Comparison of ENCODE assay signal across 8 cellular contexts in genomic region chr7:99504281-99504602, GRCh38. TPM values are rescaled to one million over a fixed set of nuclear protein-coding genes. Genes with fewer than 3 reads are reported as not detected.
DNase-seq lines count a peak whose midpoint lies in the region; ATAC-seq, FAIRE-seq and TF ChIP-seq lines count a peak whose summit lies in the region.

No MANE protein-coding gene starts in this region.

- no peak for ATAC-seq in CD8-positive, alpha-beta T cell
- ATAC-seq in activated T-helper 17 cell treated with anti-CD3 and anti-CD28 coated beads, Interleukin-2, amount 50 U/mL, for 72 hours (replicated peaks): no peak
- ATAC-seq in stimulated activated naive CD8-positive, alpha-beta T cell treated with anti-CD3 and anti-CD28 coated beads, Interleukin-15, amount 100 ng/mL, for 72 hours: no peak

- intact Hi-C loops in CD8-positive, alpha-beta T cell (cut with DNase I, micrococcal nuclease): loop anchor here (1.0 to 10.0 kb wide), 11 partner anchors 32 to 925 kb away; partner anchors contain the start of genes CPSF4 (in 2 of the 2), PTCD1 (in 2 of the 2), ZNF789 (in 2 of the 2) and ARPC1B (in 1 of the 2)

- DNase-seq in CD8-positive, alpha-beta T cell: no peak
- DNase-seq in HEK293T (ENCODE audit: extremely low spot score) (peak; percentile 90), iPS DF 6.9 (ENCODE audit: low read depth, low spot score) (peak; percentile 94), glomerular visceral epithelial cell (ENCODE audit: extremely low spot score) (no peak), GM19239 (ENCODE audit: insufficient read length, low spot score) (no peak), OCI-M2 (lab: John Stamatoyannopoulos, UW; ENCODE audit: unreplicated experiment) (no peak)
- no peak for DNase-seq in stimulated activated naive CD8-positive, alpha-beta T cell treated with anti-CD3 and anti-CD28 coated beads, Interleukin-15, amount 100 ng/mL, for 72 hours

- H3K27ac ChIP-seq in CD8-positive, alpha-beta T cell (ENCODE audit: low read depth, low read length): peak overlapping the region; percentile 67
- H3K27ac ChIP-seq in iPS DF 6.9 (ENCODE audit: low read length): no peak overlapping the region

- peak overlapping the region; percentile 97 for H3K27ac Mint-ChIP-seq in CD8-positive, alpha-beta T cell
- peak overlapping the region; percentile 91 for H3K27ac Mint-ChIP-seq in activated T-helper 17 cell treated with anti-CD3 and anti-CD28 coated beads, Interleukin-2, amount 50 U/mL, for 72 hours
- H3K27ac Mint-ChIP-seq in stimulated activated naive CD8-positive, alpha-beta T cell treated with anti-CD3 and anti-CD28 coated beads, Interleukin-15, amount 100 ng/mL, for 72 hours: peak overlapping the region; percentile 93

- H3K9me3 Mint-ChIP-seq in CD8-positive, alpha-beta T cell: no peaks in the 10 kb centered on the region
- no peaks in the 10 kb centered on the region for H3K9me3 Mint-ChIP-seq in activated T-helper 17 cell treated with anti-CD3 and anti-CD28 coated beads, Interleukin-2, amount 50 U/mL, for 72 hours
- peaks cover 6 to 7% of the 10 kb centered on the region in 2 donors for H3K9me3 Mint-ChIP-seq in stimulated activated naive CD8-positive, alpha-beta T cell treated with anti-CD3 and anti-CD28 coated beads, Interleukin-15, amount 100 ng/mL, for 72 hours

- H3K9me3 ChIP-seq in CD8-positive, alpha-beta T cell (ENCODE audit: low read length): no peaks in the 10 kb centered on the region
- no peaks in the 10 kb centered on the region for H3K9me3 ChIP-seq in iPS DF 6.9 (ENCODE audit: control insufficient read depth, insufficient read depth, low read length)

- H3K4me3 Mint-ChIP-seq in CD8-positive, alpha-beta T cell: peak overlapping the region; percentile 99
- peak overlapping the region; percentile 85 for H3K4me3 Mint-ChIP-seq in activated T-helper 17 cell treated with anti-CD3 and anti-CD28 coated beads, Interleukin-2, amount 50 U/mL, for 72 hours
- peak overlapping the region; percentile 85 to 88 for H3K4me3 Mint-ChIP-seq in stimulated activated naive CD8-positive, alpha-beta T cell treated with anti-CD3 and anti-CD28 coated beads, Interleukin-15, amount 100 ng/mL, for 72 hours

- no peak for TF ChIP-seq CTCF in CD8-positive, alpha-beta T cell (IDR thresholded peaks at IDR 0.05)

- POLR2A ChIA-PET in CD8-positive, alpha-beta T cell (lab: Charles Lee): interaction anchor here (0.8 to 2.5 kb wide), 15 partner anchors 9 to 178 kb away, joined by 3 to 38 read pairs (median 4); partner anchors contain the start of genes BUD31, FAM200A, PDAP1 and ZNF655
- POLR2A ChIA-PET in HEK293T (lab: Yijun Ruan, JAX): interaction anchor here (0.6 to 2.0 kb wide), 13 partner anchors 12 to 511 kb away, joined by 3 to 15 read pairs (median 4); partner anchors contain the start of genes ATP5MF, BUD31, CPSF4 and FAM200A

- H3K27me3 ChIP-seq in CD8-positive, alpha-beta T cell (ENCODE audit: insufficient read depth, low read length): no peaks in the 10 kb centered on the region
- H3K27me3 ChIP-seq in iPS DF 6.9 (ENCODE audit: control insufficient read depth, insufficient read depth, low read length): no peaks in the 10 kb centered on the region

- CTCF ChIA-PET in CD8-positive, alpha-beta T cell (lab: Charles Lee): no interaction called here
- CTCF ChIA-PET in HEK293T (lab: Yijun Ruan, JAX): no interaction called here

- FAIRE-seq in GM19239 (lab: Jason Lieb, UNC): no peak

- H3K27me3 Mint-ChIP-seq in CD8-positive, alpha-beta T cell (ENCODE audit: low read depth): no peaks in the 10 kb centered on the region
- no peaks in the 10 kb centered on the region for H3K27me3 Mint-ChIP-seq in activated T-helper 17 cell treated with anti-CD3 and anti-CD28 coated beads, Interleukin-2, amount 50 U/mL, for 72 hours
- no peaks in the 10 kb centered on the region for H3K27me3 Mint-ChIP-seq in stimulated activated naive CD8-positive, alpha-beta T cell treated with anti-CD3 and anti-CD28 coated beads, Interleukin-15, amount 100 ng/mL, for 72 hours

- H3K4me1 Mint-ChIP-seq in CD8-positive, alpha-beta T cell (ENCODE audit: low read depth): peaks cover 39% of the 10 kb centered on the region
- peaks cover 14% of the 10 kb centered on the region for H3K4me1 Mint-ChIP-seq in activated T-helper 17 cell treated with anti-CD3 and anti-CD28 coated beads, Interleukin-2, amount 50 U/mL, for 72 hours
- peaks cover 29% of the 10 kb centered on the region for H3K4me1 Mint-ChIP-seq in stimulated activated naive CD8-positive, alpha-beta T cell treated with anti-CD3 and anti-CD28 coated beads, Interleukin-15, amount 100 ng/mL, for 72 hours

- H3K36me3 ChIP-seq in CD8-positive, alpha-beta T cell (ENCODE audit: insufficient read depth, low read length): no peaks in the 10 kb centered on the region
- no peaks in the 10 kb centered on the region for H3K36me3 ChIP-seq in iPS DF 6.9 (ENCODE audit: control insufficient read depth, insufficient read depth, low read length)

- H3K4me1 ChIP-seq in CD8-positive, alpha-beta T cell (ENCODE audit: insufficient read depth, low read length): peaks cover 29% of the 10 kb centered on the region
- H3K4me1 ChIP-seq in iPS DF 6.9 (ENCODE audit: control insufficient read depth, insufficient read depth, low read length): no peaks in the 10 kb centered on the region

- H3K36me3 Mint-ChIP-seq in CD8-positive, alpha-beta T cell: peaks cover 16% of the 10 kb centered on the region
- H3K36me3 Mint-ChIP-seq in activated T-helper 17 cell treated with anti-CD3 and anti-CD28 coated beads, Interleukin-2, amount 50 U/mL, for 72 hours (ENCODE audit: low read depth): peaks cover 31% of the 10 kb centered on the region

- WGBS in iPS DF 6.9 (ENCODE audit: insufficient coverage, insufficient read length): no CpG with 5 or more reads among the region's 19 CpGs

- H3K4me3 ChIP-seq in CD8-positive, alpha-beta T cell (ENCODE audit: low read depth, low read length): peak overlapping the region; percentile 93
- peak overlapping the region; percentile 71; the same call in 1 of the 2 replicates for H3K4me3 ChIP-seq in iPS DF 6.9 (ENCODE audit: low read length)

TF ChIP-seq in HEK293T, 16 proteins besides CTCF, POLR2A, EP300 and RAD21:
- no peak for TF ChIP-seq HDGF (IDR thresholded peaks at IDR 0.05; ENCODE audit: borderline replicate concordance)
- TF ChIP-seq NFRKB (IDR thresholded peaks at IDR 0.05): no peak
- no peak for TF ChIP-seq PKNOX1 (IDR thresholded peaks at IDR 0.05)
- TF ChIP-seq ZNF384 (IDR thresholded peaks at IDR 0.05): no peak
- no peak for TF ChIP-seq ARNT (IDR thresholded peaks at IDR 0.05)
- no peak for TF ChIP-seq FOXK2 (IDR thresholded peaks at IDR 0.05)
- no peak for TF ChIP-seq ELF4 (IDR thresholded peaks at IDR 0.05)
- no peak for TF ChIP-seq SP1 (IDR thresholded peaks at IDR 0.05)
- no peak for TF ChIP-seq SUZ12 (IDR thresholded peaks at IDR 0.05)
- no peak for TF ChIP-seq CTBP1 (IDR thresholded peaks at IDR 0.05; ENCODE audit: borderline replicate concordance)
- no peak for TF ChIP-seq FOXM1 (IDR thresholded peaks at IDR 0.05; ENCODE audit: borderline replicate concordance)
- TF ChIP-seq TARDBP (IDR thresholded peaks at IDR 0.05): no peak
- no peak for TF ChIP-seq FOXA1 (IDR thresholded peaks at IDR 0.05)
- no peak for TF ChIP-seq L3MBTL2 (conservative IDR thresholded peaks at IDR 0.05)
- TF ChIP-seq LEF1 (IDR thresholded peaks at IDR 0.05; ENCODE audit: borderline replicate concordance): no peak
- no peak for TF ChIP-seq BHLHE40 (IDR thresholded peaks at IDR 0.05; ENCODE audit: borderline replicate concordance)

RNA-seq across cellular contexts. Expression of gene ZKSCAN5, which starts 0.2 kb away (rescaled TPM):
- 1 to 10 TPM; 6.0 to 6.2 TPM for total RNA-seq in CD8-positive, alpha-beta T cell
- total RNA-seq in activated T-helper 17 cell treated with anti-CD3 and anti-CD28 coated beads, Interleukin-2, amount 50 U/mL, for 72 hours: 10 to 100 TPM; 11.5 to 12.2 TPM

RNA-seq across cellular contexts. Expression of gene ZNF394, which starts 4.2 kb away (rescaled TPM):
- total RNA-seq in CD8-positive, alpha-beta T cell: 100 to 1,000 TPM; 256 to 268 TPM
- total RNA-seq in activated T-helper 17 cell treated with anti-CD3 and anti-CD28 coated beads, Interleukin-2, amount 50 U/mL, for 72 hours: 10 to 100 TPM; 28.9 to 36.5 TPM

RNA-seq across cellular contexts. Expression of gene ZNF789, which starts 31.6 kb away (rescaled TPM):
- total RNA-seq in CD8-positive, alpha-beta T cell: 10 to 100 TPM; 12.9 to 14.1 TPM
- total RNA-seq in activated T-helper 17 cell treated with anti-CD3 and anti-CD28 coated beads, Interleukin-2, amount 50 U/mL, for 72 hours: 10 to 100 TPM; 32.0 to 46.7 TPM

RNA-seq across cellular contexts. Expression of gene ATP5MF, which starts 38.3 kb away (rescaled TPM):
- total RNA-seq in CD8-positive, alpha-beta T cell: 10 to 100 TPM; 45.6 to 48.5 TPM
- total RNA-seq in activated T-helper 17 cell treated with anti-CD3 and anti-CD28 coated beads, Interleukin-2, amount 50 U/mL, for 72 hours: 100 to 1,000 TPM; 251 to 460 TPM

RNA-seq across cellular contexts. Expression of gene FAM200A, which starts 47.7 kb away (rescaled TPM):
- total RNA-seq in CD8-positive, alpha-beta T cell: 1 to 10 TPM; 2.7 to 3.3 TPM
- total RNA-seq in activated T-helper 17 cell treated with anti-CD3 and anti-CD28 coated beads, Interleukin-2, amount 50 U/mL, for 72 hours: 1 to 10 TPM; 2.7 to 5.5 TPM

Comparison
In these comparisons a context has a peak if more than half of its experiments do, and no peak if none do; other contexts are left out.
1. DNase-seq: peak in HEK293T (single experiment) and iPS DF 6.9 (single experiment); none in CD8-positive, alpha-beta T cell (0 of 7), stimulated activated naive CD8-positive, alpha-beta T cell treated with anti-CD3 and anti-CD28 coated beads, Interleukin-15, amount 100 ng/mL, for 72 hours (0 of 2), glomerular visceral epithelial cell (single experiment), GM19239 (single experiment) and OCI-M2 (single experiment).
2. RNA of gene ZNF394, which starts 4.2 kb away (total RNA-seq): 256 to 268 TPM in CD8-positive, alpha-beta T cell; 28.9 to 36.5 TPM in activated T-helper 17 cell treated with anti-CD3 and anti-CD28 coated beads, Interleukin-2, amount 50 U/mL, for 72 hours; every median in the first group is over 4 times any median in the second.
3. Peak in every context shown above with its lines, with median percentiles within 50 percentile points of each other: H3K27ac Mint-ChIP-seq and H3K4me3 Mint-ChIP-seq.